Comparison of ENCODE assay signal across 20 cellular contexts in genomic region chr2:40048506-40048905, GRCh38.
DNase-seq lines count a peak whose midpoint lies in the region; ATAC-seq and TF ChIP-seq lines count a peak whose summit lies in the region.
"Had no signal": no experiment of that assay in that cellular context is flagged by ENCODE, and none has a peak within 500 bp of the region (broad histone marks: within the 10 kb centered on the region; RNA-seq: fewer than 3 reads in every experiment).

No MANE protein-coding gene starts in this region.

- 29 to 44% (median 38%) methylated on average over 1 of the region's 1 CpG for WGBS in heart left ventricle, 4 donors
- 80% methylated on average over 1 of the region's 1 CpG for WGBS in hepatocyte (ENCODE audit: low lambda C conversion rate, missing lambda C conversion rate)
- WGBS in ovary, 3 donors: 80 to 92% (median 85%) methylated on average over 1 of the region's 1 CpG

- ATAC-seq in heart left ventricle: peak; percentile 56 to 64 (median 60)
- ATAC-seq: CD8-positive, alpha-beta T cell had no signal

- H3K27me3 ChIP-seq in heart left ventricle (no peaks in the 10 kb centered on the region), hepatocyte (no peaks in the 10 kb centered on the region), osteoblast (ENCODE audit: insufficient read depth, low read length) (no peaks in the 10 kb centered on the region), ovary (no peaks in the 10 kb centered on the region)
- H3K27me3 ChIP-seq: BLaER1 had no signal

- H3K9me2 ChIP-seq in hepatocyte (replicated peaks; ENCODE audit: insufficient read depth): no peaks in the 10 kb centered on the region

- H3K4me3 ChIP-seq in heart left ventricle (no peak overlapping the region), hepatocyte (no peak overlapping the region), osteoblast (ENCODE audit: insufficient read depth, low read length) (no peak overlapping the region), ovary (no peak overlapping the region)
- H3K4me3 ChIP-seq: BLaER1, GM23248 had no signal

- TF ChIP-seq CTCF in heart left ventricle (IDR thresholded peaks at IDR 0.05) (no peak), hepatocyte (IDR thresholded peaks at IDR 0.05; ENCODE audit: poor library complexity) (no peak), osteoblast (IDR thresholded peaks at IDR 0.05; ENCODE audit: extremely low read depth, low read depth, low read length) (no peak), ovary (IDR thresholded peaks at IDR 0.05) (no peak)

- DNase-seq in NCI-H146 (lab: John Stamatoyannopoulos, UW) (peak; percentile 6), NCI-H146 treated with DMSO at 0.1 percent for 48 hours (lab: John Stamatoyannopoulos, UW; ENCODE audit: unreplicated experiment) (no peak), heart left ventricle (no peak), cardiac septum (ENCODE audit: low spot score) (no peak), hepatocyte (ENCODE audit: low spot score) (no peak), osteoblast (ENCODE audit: insufficient read length, low spot score, missing footprints) (no peak), NCI-H774 (lab: John Stamatoyannopoulos, UW) (no peak), ovary (no peak)
- DNase-seq: Caco-2; CD4-positive, CD25-positive, alpha-beta regulatory T cell; CD8-positive, alpha-beta T cell; DMS 273 treated with DMSO at 0.1 percent for 48 hours; DMS79; GF-D8; GM23248; H7; HCEC 1CT had no signal

- H2AFZ ChIP-seq in hepatocyte (no peak overlapping the region), osteoblast (ENCODE audit: low read length) (peak overlapping the region; percentile 47)
- H2AFZ ChIP-seq: GM23248 had no signal

- no peaks in the 10 kb centered on the region for H4K20me1 ChIP-seq in hepatocyte (ENCODE audit: insufficient read depth, poor library complexity, severe bottlenecking)
- H4K20me1 ChIP-seq in osteoblast (ENCODE audit: insufficient read depth, low read length): no peaks in the 10 kb centered on the region
- H4K20me1 ChIP-seq: BLaER1 had no signal

- H3K4me1 ChIP-seq in heart left ventricle (peaks cover 0 to 6% (median 0%) of the 10 kb centered on the region in 12 donors), hepatocyte (ENCODE audit: insufficient read depth) (peaks cover 6% of the 10 kb centered on the region), osteoblast (ENCODE audit: insufficient read depth, low read length) (no peaks in the 10 kb centered on the region), ovary (ENCODE audit: insufficient read depth) (no peaks in the 10 kb centered on the region)
- H3K4me1 ChIP-seq: Caco-2 had no signal

- no peak for TF ChIP-seq POLR2A in heart left ventricle (IDR thresholded peaks at IDR 0.05)
- TF ChIP-seq POLR2A in ovary (IDR thresholded peaks at IDR 0.05): no peak

- H3K9me3 ChIP-seq in heart left ventricle: no peaks in the 10 kb centered on the region
- H3K9me3 ChIP-seq in hepatocyte (ENCODE audit: low read depth): no peaks in the 10 kb centered on the region
- no peaks in the 10 kb centered on the region for H3K9me3 ChIP-seq in osteoblast (ENCODE audit: low read depth, low read length)
- no peaks in the 10 kb centered on the region for H3K9me3 ChIP-seq in ovary
- H3K9me3 ChIP-seq: BLaER1, Caco-2 had no signal

- H3K4me2 ChIP-seq in hepatocyte: no peak overlapping the region
- peak overlapping the region; percentile 7 for H3K4me2 ChIP-seq in osteoblast (ENCODE audit: insufficient read depth, low read length)
- H3K4me2 ChIP-seq: BLaER1 had no signal

- TF ChIP-seq EP300 in ovary (IDR thresholded peaks at IDR 0.05): no peak

- intact Hi-C loops in heart left ventricle (cut with DNase I): no loop called here
- intact Hi-C loops in cardiac septum (cut with DNase I): no loop called here
- intact Hi-C loops in ovary (cut with DNase I): no loop called here

- H3K36me3 ChIP-seq in heart left ventricle: no peaks in the 10 kb centered on the region
- no peaks in the 10 kb centered on the region for H3K36me3 ChIP-seq in hepatocyte (replicated peaks; ENCODE audit: insufficient read depth, low read depth)
- H3K36me3 ChIP-seq in osteoblast (ENCODE audit: insufficient read depth, low read length): no peaks in the 10 kb centered on the region
- H3K36me3 ChIP-seq in ovary: no peaks in the 10 kb centered on the region
- H3K36me3 ChIP-seq: BLaER1 had no signal

- H3K79me2 ChIP-seq in hepatocyte (no peaks in the 10 kb centered on the region), osteoblast (ENCODE audit: insufficient read depth, low read length) (no peaks in the 10 kb centered on the region)

- H3K27ac ChIP-seq in heart left ventricle (no peak overlapping the region), hepatocyte (peak overlapping the region; percentile 66), osteoblast (ENCODE audit: low read depth, low read length) (no peak overlapping the region), ovary (no peak overlapping the region)
- H3K27ac ChIP-seq: 22Rv1, BLaER1, C4-2B, GM23248 had no signal
